ENCODE assay signal across 10 cellular contexts in the genomic region with DNA sequence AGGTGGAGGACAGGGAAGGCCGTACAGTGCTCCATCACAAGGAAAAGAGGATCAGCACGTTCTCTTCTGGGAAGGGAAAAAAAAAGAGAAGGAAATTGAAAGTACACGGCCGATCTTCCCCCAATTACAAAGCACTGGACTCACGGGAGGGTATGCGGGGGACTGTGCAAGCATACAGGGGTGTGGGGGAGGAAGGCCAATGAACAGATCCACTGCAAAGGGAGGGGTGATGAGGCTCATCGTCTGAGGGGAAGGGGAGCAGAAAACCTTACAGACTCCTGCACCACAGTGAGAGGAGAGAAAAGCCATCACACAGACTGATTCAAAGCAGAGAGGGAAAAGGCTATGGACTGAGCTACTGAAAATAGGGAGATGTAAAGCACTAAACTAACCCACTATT. TPM values are rescaled to one million over a fixed set of nuclear protein-coding genes. Genes with fewer than 3 reads are reported as not detected.
DNase-seq lines count a peak whose midpoint lies in the region; ATAC-seq and TF ChIP-seq lines count a peak whose summit lies in the region.
"Had no signal": no experiment of that assay in that cellular context is flagged by ENCODE, and none has a peak within 500 bp of the region (broad histone marks: within the 10 kb centered on the region; RNA-seq: fewer than 3 reads in every experiment).

No MANE protein-coding gene starts in this region.

- H3K27me3 ChIP-seq in heart right ventricle, result no peaks in the 10 kb centered on the region
- no peaks in the 10 kb centered on the region for H3K27me3 ChIP-seq in uterus

- H3K27me3 Mint-ChIP-seq in memory B cell, result no peaks in the 10 kb centered on the region

- DNase-seq in heart right ventricle, result no peak
- no peak for DNase-seq in left cardiac atrium
- no peak for DNase-seq in astrocyte of the cerebellum (ENCODE audit: low read depth)
- no peak for DNase-seq in memory B cell (ENCODE audit: low spot score in 2 of 2)
- DNase-seq in uterus, result no peak
- DNase-seq: mucosa of descending colon, T-helper 9 cell had no signal

- H3K4me3 Mint-ChIP-seq in memory B cell, result peak overlapping the region; percentile 86

- H3K36me3 Mint-ChIP-seq in memory B cell, result peaks cover 11% of the 10 kb centered on the region

- H3K36me3 ChIP-seq in heart right ventricle (peaks cover 0 to 24% (median 0%) of the 10 kb centered on the region in 9 donors), uterus (no peaks in the 10 kb centered on the region)

- H3K27ac ChIP-seq in heart right ventricle (peak overlapping the region in 1 of 10 donors; percentile 88), uterus (peak overlapping the region in 1 of 2 donors; percentile 89)

- TF ChIP-seq CTCF in heart right ventricle (IDR thresholded peaks at IDR 0.05) (no peak), astrocyte of the cerebellum (IDR thresholded peaks at IDR 0.05; ENCODE audit: low read depth, low read length, missing control alignments) (no peak), uterus (IDR thresholded peaks at IDR 0.05) (no peak)

- ATAC-seq in heart right ventricle (no peak), left cardiac atrium (no peak), memory B cell (ENCODE audit: low read depth) (no peak), GM18520 (IDR thresholded peaks at IDR 0.05; ENCODE audit: unreplicated experiment) (no peak), GM18502 (IDR thresholded peaks at IDR 0.05; ENCODE audit: poor library complexity, unreplicated experiment) (no peak), GM21360 (IDR thresholded peaks at IDR 0.05; ENCODE audit: unreplicated experiment) (no peak)

- H3K27ac Mint-ChIP-seq in memory B cell, result peak overlapping the region; percentile 82

- no peaks in the 10 kb centered on the region for H3K9me3 Mint-ChIP-seq in memory B cell

- in situ Hi-C loops in astrocyte of the cerebellum (cut with HindIII; ENCODE audit: low sequenced_read_pairs), result no loop called here

- peaks cover 24% of the 10 kb centered on the region for H3K4me1 Mint-ChIP-seq in memory B cell

- H3K4me1 ChIP-seq in heart right ventricle (peaks cover 0 to 32% (median 8%) of the 10 kb centered on the region in 9 donors), uterus (no peaks in the 10 kb centered on the region)

- 18 to 30% methylated on average over 7 of the region's 7 CpGs for WGBS in heart right ventricle, 2 donors

- H3K9me3 ChIP-seq in heart right ventricle, result no peaks in the 10 kb centered on the region
- no peaks in the 10 kb centered on the region for H3K9me3 ChIP-seq in uterus
- H3K9me3 ChIP-seq: mucosa of descending colon had no signal

- intact Hi-C loops in heart right ventricle (cut with DNase I), result loop anchor here in 7 of 10 donors (5.0 to 10.0 kb wide), 4 partner anchors 75 to 375 kb away; partner anchors contain the start of gene ARAF (in 5 of the 7)
- intact Hi-C loops in left cardiac atrium (cut with DNase I), result loop anchor here in 1 of 2 donors (10.0 kb wide), 1 partner anchor 455 kb away; the partner anchor contains the start of gene UBA1
- intact Hi-C loops in uterus (cut with DNase I; ENCODE audit: low total_unique reads), result no loop called here

- TF ChIP-seq POLR2A in uterus (IDR thresholded peaks at IDR 0.05), result no peak

- H3K4me3 ChIP-seq in heart right ventricle (peak overlapping the region in 7 of 10 donors; percentile 46 to 78 (median 70)), astrocyte of the cerebellum (ENCODE audit: low read depth, low read length) (peak overlapping the region; percentile 66), uterus (peak overlapping the region; percentile 55 to 75)

RNA-seq across cellular contexts. Expression of gene ELK1, which starts 1.1 kb away (rescaled TPM):
- total RNA-seq in heart right ventricle (10 to 100 TPM; 22.1 to 31.1 (median 24.8) TPM), left cardiac atrium (10 to 100 TPM; 18.5 to 32.2 TPM), uterus (10 to 100 TPM; 18.2 to 34.2 (median 25.6) TPM)
- polyA plus RNA-seq in heart right ventricle, result 10 to 100 TPM in 1 of 2 donors, 1 to 10 TPM in 1; 6.9 to 34.1 TPM

RNA-seq across cellular contexts. Expression of gene UXT, which starts 9.7 kb away (rescaled TPM):
- total RNA-seq in heart right ventricle (100 to 1,000 TPM in 2 of 10 donors, 10 to 100 TPM in 8; 84.1 to 113 (median 92.1) TPM), left cardiac atrium (10 to 100 TPM; 89.6 to 99.9 TPM), uterus (100 to 1,000 TPM in 2 of 4 donors, 10 to 100 TPM in 2; 58.2 to 900 (median 216) TPM)
- 100 to 1,000 TPM in 1 of 2 donors, 10 to 100 TPM in 1; 89.6 to 242 TPM for polyA plus RNA-seq in heart right ventricle

RNA-seq across cellular contexts. Expression of gene CFP, which starts 19.6 kb away (rescaled TPM):
- total RNA-seq in heart right ventricle (10 to 100 TPM in 1 of 10 donors, 1 to 10 TPM in 9; 1.1 to 12.4 (median 1.8) TPM), left cardiac atrium (10 to 100 TPM in 1 of 2 donors, 1 to 10 TPM in 1; 3.9 to 10.9 TPM), uterus (1 to 10 TPM in 2 of 4 donors, under 1 TPM in 1, not detected in 1; 0.51 to 2.0 (median 1.7) TPM)
- polyA plus RNA-seq in heart right ventricle, result 1 to 10 TPM; 2.3 to 2.4 TPM

RNA-seq across cellular contexts. Expression of gene SYN1, which starts 29.6 kb away (rescaled TPM):
- total RNA-seq in heart right ventricle (10 to 100 TPM; 10.4 to 16.3 (median 13.8) TPM), left cardiac atrium (1 to 10 TPM; 4.4 to 7.0 TPM), uterus (1 to 10 TPM in 2 of 4 donors, not detected in 2; 1.2 to 1.5 TPM)
- 10 to 100 TPM in 1 of 2 donors, 1 to 10 TPM in 1; 7.0 to 11.1 TPM for polyA plus RNA-seq in heart right ventricle
